Comparison of ENCODE assay signal across 1 cellular context in genomic region chr10:49254150-49254549, GRCh38.
TF ChIP-seq lines count a peak whose summit lies in the region.

No MANE protein-coding gene starts in this region.

TF ChIP-seq in IMR-90, 13 proteins besides CTCF, POLR2A, EP300 and RAD21:
- no peak for TF ChIP-seq RCOR1 (IDR thresholded peaks at IDR 0.05; ENCODE audit: insufficient replicate concordance, low read length)
- no peak for TF ChIP-seq FOS (IDR thresholded peaks at IDR 0.05; ENCODE audit: low read depth, low read length)
- TF ChIP-seq MAZ (IDR thresholded peaks at IDR 0.05; ENCODE audit: borderline replicate concordance, low read depth, low read length), result no peak
- TF ChIP-seq BHLHE40 (IDR thresholded peaks at IDR 0.05; ENCODE audit: low read depth, low read length), result no peak
- no peak for TF ChIP-seq MAFK (IDR thresholded peaks at IDR 0.05; ENCODE audit: low read depth, low read length)
- TF ChIP-seq ELK1 (IDR thresholded peaks at IDR 0.05; ENCODE audit: borderline replicate concordance, low read depth, low read length), result no peak
- no peak for TF ChIP-seq USF2 (IDR thresholded peaks at IDR 0.05; ENCODE audit: low read depth, low read length)
- TF ChIP-seq CHD1 (IDR thresholded peaks at IDR 0.05; ENCODE audit: low read depth, low read length), result no peak
- no peak for TF ChIP-seq NFE2L2 (IDR thresholded peaks at IDR 0.05; ENCODE audit: low read depth, low read length)
- no peak for TF ChIP-seq CEBPB (IDR thresholded peaks at IDR 0.05; ENCODE audit: low read depth, low read length)
- no peak for TF ChIP-seq MXI1 (IDR thresholded peaks at IDR 0.05; ENCODE audit: borderline replicate concordance, low read depth, low read length)
- TF ChIP-seq SMC3 (IDR thresholded peaks at IDR 0.05; ENCODE audit: low read depth, low read length), result no peak
- no peak for TF ChIP-seq RFX5 (IDR thresholded peaks at IDR 0.05; ENCODE audit: low read depth, low read length)
